In the genomic region with DNA sequence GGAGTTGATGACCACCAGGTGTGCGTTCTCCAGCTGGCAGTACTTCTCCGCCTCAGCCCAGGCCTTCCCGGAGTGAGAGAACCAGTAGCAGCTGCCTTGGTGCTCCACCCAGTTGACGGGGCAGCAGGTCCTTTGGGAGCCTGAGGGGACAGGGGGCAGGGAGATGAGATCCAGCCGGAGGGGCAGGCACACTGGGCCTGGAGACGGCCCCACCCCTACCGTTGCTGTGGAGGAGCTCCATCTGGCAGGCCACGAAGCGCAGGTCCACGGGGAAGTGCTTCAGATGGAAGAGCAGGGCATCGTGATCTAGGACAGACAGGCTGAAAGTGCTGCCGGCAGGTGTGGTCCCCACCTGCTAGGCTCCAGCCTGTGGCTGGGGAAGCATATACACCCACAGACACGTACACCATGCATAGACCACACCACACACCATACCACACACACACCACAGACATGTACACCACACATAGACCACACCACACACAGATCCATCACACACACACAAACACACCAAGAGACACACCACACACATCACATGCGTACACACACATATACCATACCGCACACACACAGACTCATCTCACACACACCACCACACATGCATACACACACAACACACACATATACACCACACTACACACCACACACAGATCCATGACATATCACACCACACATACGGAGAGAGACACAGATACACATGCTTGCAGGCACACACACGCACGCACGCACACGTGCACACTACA, we compare ENCODE assay signal across 17 cellular contexts. TPM values are rescaled to one million over a fixed set of nuclear protein-coding genes. Genes with fewer than 3 reads are reported as not detected.
DNase-seq lines count a peak whose midpoint lies in the region; ATAC-seq, FAIRE-seq and TF ChIP-seq lines count a peak whose summit lies in the region.
"Had no signal": no experiment of that assay in that cellular context is flagged by ENCODE, and none has a peak within 500 bp of the region (broad histone marks: within the 10 kb centered on the region; RNA-seq: fewer than 3 reads in every experiment).

No MANE protein-coding gene starts in this region.

- H2AFZ ChIP-seq in H1 (ENCODE audit: low read length), result no peak overlapping the region

- WGBS in H1 (ENCODE audit: extremely low coverage in 1 of 2, insufficient coverage in 1 of 2, insufficient read length in 1 of 2, insufficient replicate concordance in 2 of 2, low coverage in 1 of 2, low lambda C conversion rate in 2 of 2, missing lambda C conversion rate in 1 of 2), 2 experiments, result 89% methylated on average over 18 of the region's 20 CpGs; no CpG with 5 or more reads in 1 of the 2 experiments

- H3K23ac ChIP-seq in H1 (ENCODE audit: insufficient read length), result no peak overlapping the region

- no peak overlapping the region for H2BK120ac ChIP-seq in H1 (replicated peaks; ENCODE audit: low read depth, low read length)

- no peak for TF ChIP-seq CTCF in H1 (IDR thresholded peaks at IDR 0.05; ENCODE audit: control extremely low read depth in 1 of 3, insufficient read depth in 1 of 3, low read depth in 1 of 3, low read length in 3 of 3)
- TF ChIP-seq CTCF in breast epithelium (IDR thresholded peaks at IDR 0.05), result no peak

- peak overlapping the region; percentile 77; the same call in 1 of the 2 replicates for H2BK20ac ChIP-seq in H1 (ENCODE audit: low read length)

- H3K4me3 ChIP-seq in BLaER1 treated with 17β-estradiol and CSF1 and Interleukin-3, amounts not matched to agents 10 nM and 100 nM, result no peak overlapping the region
- no peak overlapping the region for H3K4me3 ChIP-seq in Jurkat, Clone E6-1 (ENCODE audit: low read length)
- H3K4me3 ChIP-seq in H1 (ENCODE audit: extremely low read depth in 1 of 4, insufficient read depth in 2 of 4, low read depth in 3 of 4, low read length in 4 of 4) (no peak overlapping the region), breast epithelium (no peak overlapping the region)
- H3K4me3 ChIP-seq: heart right ventricle, stomach had no signal

- no peak for FAIRE-seq in H1 (lab: Jason Lieb, UNC)
- FAIRE-seq: keratinocyte, urothelium cell line had no signal

- H4K91ac ChIP-seq in H1 (replicated peaks; ENCODE audit: insufficient read length, low read length), result peak overlapping the region; percentile 93

- no peak overlapping the region for H4K5ac ChIP-seq in H1 (ENCODE audit: insufficient read length, low read depth, low read length)

- H2BK15ac ChIP-seq in H1 (ENCODE audit: low read length), result peak overlapping the region; percentile 99

- peak overlapping the region; percentile 40 to 68 (median 55); a peak in 21 of 22 replicates for H3K4me2 ChIP-seq in BLaER1 treated with 17β-estradiol and CSF1 and Interleukin-3, amounts not matched to agents 10 nM and 100 nM
- H3K4me2 ChIP-seq in H1 (ENCODE audit: insufficient read depth in 1 of 2, low read depth in 2 of 2, low read length in 2 of 2), result no peak overlapping the region

- no peak overlapping the region for H3K18ac ChIP-seq in H1 (ENCODE audit: extremely low read depth, low read length)

- H2BK12ac ChIP-seq in H1 (ENCODE audit: low read depth, low read length), result peak overlapping the region; percentile 97; the same call in 1 of the 2 replicates

- in situ Hi-C loops in ACHN (cut with HindIII; ENCODE audit: low pct_ligation_motif_present, low pct_unique_long_range_greater_than_20kb, low sequenced_read_pairs), result no loop called here

- peak overlapping the region; percentile 30 for H3K56ac ChIP-seq in H1 (replicated peaks; ENCODE audit: insufficient read length, low read depth, low read length)

- H3K4ac ChIP-seq in H1 (replicated peaks; ENCODE audit: insufficient read length, low read depth, low read length), result peak overlapping the region; percentile 97

- intact Hi-C loops in breast epithelium (cut with DNase I; ENCODE audit: low total_unique reads), result no loop called here

- H2AK5ac ChIP-seq in H1 (ENCODE audit: low read depth, low read length), result 0 out of 2 replicates have a peak overlapping the region, but pooled peaks have one; percentile 33

- TF ChIP-seq POLR2A in H1 (IDR thresholded peaks at IDR 0.05; ENCODE audit: control extremely low read depth in 1 of 2, low read depth in 2 of 2, low read length in 2 of 2) (no peak), breast epithelium (IDR thresholded peaks at IDR 0.05) (no peak)

- no peaks in the 10 kb centered on the region for H4K20me1 ChIP-seq in BLaER1 treated with 17β-estradiol and CSF1 and Interleukin-3, amounts not matched to agents 10 nM and 100 nM
- peaks cover 0 to 4% of the 10 kb centered on the region in 2 experiments for H4K20me1 ChIP-seq in H1 (replicated peaks in 1 of 2; ENCODE audit: control insufficient read depth in 1 of 2, insufficient read depth in 2 of 2, low read length in 2 of 2)

- H3K79me1 ChIP-seq in H1 (ENCODE audit: low read depth, low read length), result no peaks in the 10 kb centered on the region

- no peak overlapping the region for H3K14ac ChIP-seq in H1 (ENCODE audit: insufficient read length)

- peak overlapping the region in 2 of 11 experiments; percentile 14 to 26; a peak in 1 of 22 replicates for H3K9ac ChIP-seq in BLaER1 treated with 17β-estradiol and CSF1 and Interleukin-3, amounts not matched to agents 10 nM and 100 nM
- no peak overlapping the region for H3K9ac ChIP-seq in H1 (replicated peaks in 1 of 4; ENCODE audit: extremely low read depth in 1 of 4, low read depth in 3 of 4, low read length in 3 of 4)

- CTCF ChIA-PET in H1 (lab: Charles Lee; ENCODE audit: partially characterized antibody), result interaction anchor here (0.9 to 1.6 kb wide), 3 partner anchors 11 to 62 kb away, joined by 3 to 7 read pairs (median 3); no protein-coding TSS in a partner anchor

- peak; percentile 9 for DNase-seq in Jurkat, Clone E6-1 (ENCODE audit: low read depth, low spot score)
- DNase-seq in NCI-H345 treated with DMSO at 0.1 percent for 48 hours (lab: John Stamatoyannopoulos, UW; ENCODE audit: unreplicated experiment) (peak; percentile 34), H1 (ENCODE audit: low read depth in 1 of 2, low spot score in 2 of 2) (no peak), ACHN (no peak), breast epithelium (ENCODE audit: low spot score in 2 of 2) (no peak), NCI-H2081 (lab: John Stamatoyannopoulos, UW) (no peak)
- DNase-seq: activated naive CD8-positive, alpha-beta T cell treated with anti-CD3 and anti-CD28 coated beads, Interleukin-2, amount 10 ng/mL, durations not matched to agents 7 days and 5 days; heart right ventricle; mesendoderm; MV-4-11; stomach had no signal

- peaks cover 0 to 39% (median 0%) of the 10 kb centered on the region in 11 experiments; a peak in 6 of 22 replicates for H3K36me3 ChIP-seq in BLaER1 treated with 17β-estradiol and CSF1 and Interleukin-3, amounts not matched to agents 10 nM and 100 nM
- no peaks in the 10 kb centered on the region for H3K36me3 ChIP-seq in H1 (ENCODE audit: control insufficient read depth in 2 of 4, insufficient read depth in 4 of 4, low read length in 3 of 4)
- no peaks in the 10 kb centered on the region for H3K36me3 ChIP-seq in breast epithelium
- H3K36me3 ChIP-seq: heart right ventricle, stomach had no signal

- no peak for TF ChIP-seq EP300 in H1 (IDR thresholded peaks at IDR 0.05; ENCODE audit: borderline replicate concordance in 1 of 2, low read depth in 2 of 2, low read length in 2 of 2)

- ATAC-seq in HG03097 (IDR thresholded peaks at IDR 0.05; ENCODE audit: low FRiP score, unreplicated experiment), result no peak

- no peak overlapping the region for H3K27ac ChIP-seq in BLaER1 treated with 17β-estradiol and CSF1 and Interleukin-3, amounts not matched to agents 10 nM and 100 nM
- H3K27ac ChIP-seq in H1 (ENCODE audit: low read depth, low read length) (no peak overlapping the region), breast epithelium (no peak overlapping the region)
- H3K27ac ChIP-seq: heart right ventricle, RWPE1, stomach had no signal

- POLR2A ChIA-PET in H1 (lab: Charles Lee; ENCODE audit: partially characterized antibody), result no interaction called here

- H3K4me1 ChIP-seq in BLaER1 treated with 17β-estradiol and CSF1 and Interleukin-3, amounts not matched to agents 10 nM and 100 nM, result peaks cover 17 to 52% (median 38%) of the 10 kb centered on the region in 10 experiments
- H3K4me1 ChIP-seq in H1 (replicated peaks in 1 of 4; ENCODE audit: control insufficient read depth in 3 of 4, insufficient read depth in 4 of 4, low read length in 3 of 4) (no peaks in the 10 kb centered on the region; a peak in 1 of 7 replicates), breast epithelium (no peaks in the 10 kb centered on the region)
- H3K4me1 ChIP-seq: stomach had no signal

- peaks cover 0 to 12% (median 0%) of the 10 kb centered on the region in 11 experiments; a peak in 3 of 22 replicates for H3K27me3 ChIP-seq in BLaER1 treated with 17β-estradiol and CSF1 and Interleukin-3, amounts not matched to agents 10 nM and 100 nM
- no peaks in the 10 kb centered on the region; a peak in 1 of 7 replicates for H3K27me3 ChIP-seq in H1 (replicated peaks in 1 of 4; ENCODE audit: control insufficient read depth in 3 of 4, extremely low read depth in 1 of 4, insufficient read depth in 3 of 4, low read length in 3 of 4)
- peaks cover 0 to 30% of the 10 kb centered on the region in 2 donors for H3K27me3 ChIP-seq in breast epithelium

- no peak for TF ChIP-seq RAD21 in H1 (IDR thresholded peaks at IDR 0.05 in 1 of 2, conservative IDR thresholded peaks at IDR 0.05 in 1 of 2; ENCODE audit: low read depth in 2 of 2, low read length in 2 of 2)

- peak overlapping the region; percentile 35; the same call in 1 of the 2 replicates for H2BK5ac ChIP-seq in H1 (ENCODE audit: low read depth, low read length)

- peaks cover 0 to 8% (median 0%) of the 10 kb centered on the region in 11 experiments; a peak in 2 of 22 replicates for H3K9me3 ChIP-seq in BLaER1 treated with 17β-estradiol and CSF1 and Interleukin-3, amounts not matched to agents 10 nM and 100 nM (replicated peaks in 1 of 11)
- H3K9me3 ChIP-seq in H1 (ENCODE audit: insufficient read depth in 2 of 2, low read depth in 1 of 2, low read length in 1 of 2) (no peaks in the 10 kb centered on the region), breast epithelium (no peaks in the 10 kb centered on the region)
- H3K9me3 ChIP-seq: heart right ventricle, stomach had no signal

- peaks cover 5% of the 10 kb centered on the region; the same call in 1 of the 2 replicates for H3K23me2 ChIP-seq in H1 (ENCODE audit: low read depth, low read length)

- peak overlapping the region; percentile 89 for H4K8ac ChIP-seq in H1 (ENCODE audit: extremely low read depth, insufficient read depth, low read length)

- no peaks in the 10 kb centered on the region for H3K79me2 ChIP-seq in H1 (ENCODE audit: control insufficient read depth in 1 of 2, insufficient read depth in 2 of 2, low read length in 2 of 2)

RNA-seq across cellular contexts. Expression of gene ASGR2, which starts 7.4 kb away (rescaled TPM):
- not detected for polyA plus RNA-seq in Jurkat, Clone E6-1 (2012; ENCODE audit: insufficient read depth, insufficient read length)
- not detected in 2 replicates for total RNA-seq in H1 (2021; fragmentation: NEBNext Ultra II Directional; extraction: Animal tissue kit (Norgen Biotek cat#: 25700))
- polyA plus RNA-seq in H1 (2011; rRNA removed), result 0.61 and 0.91 TPM in 2 replicates
- 0.49 TPM for polyA plus RNA-seq in H1 (2011; cell fraction: cytosol; rRNA removed)
- polyA plus RNA-seq in H1 (2011; cell fraction: nucleus; rRNA removed), result 0.51 TPM
- polyA plus RNA-seq in H1 (2012, experiment 1 of 2), result 0.52 to 0.74 TPM (median 0.57 TPM) in 3 of 4 replicates, not detected in the other
- not detected for polyA plus RNA-seq in H1 (2012, experiment 2 of 2)
- polyA plus RNA-seq in H1 (2013, experiment 1 of 2), result 0.20 TPM
- 0.11 TPM for polyA plus RNA-seq in H1 (2013, experiment 2 of 2)
- not detected in 2 replicates for polyA minus RNA-seq in H1 (2011; rRNA and poly(A)+ RNA removed)
- polyA minus RNA-seq in H1 (2011; cell fraction: cytosol; rRNA and poly(A)+ RNA removed), result not detected
- polyA minus RNA-seq in H1 (2011; cell fraction: nucleus; rRNA and poly(A)+ RNA removed), result not detected
- total RNA-seq in breast epithelium, result under 1 TPM; 0.33 to 0.96 (median 0.88) TPM
- total RNA-seq: activated naive CD8-positive, alpha-beta T cell treated with anti-CD3 and anti-CD28 coated beads, Interleukin-2, amount 10 ng/mL, durations not matched to agents 7 days and 5 days had no signal
- polyA plus RNA-seq: keratinocyte had no signal

RNA-seq across cellular contexts. Expression of gene CLEC10A, which starts 27.1 kb away (rescaled TPM):
- not detected for polyA plus RNA-seq in Jurkat, Clone E6-1 (2012; ENCODE audit: insufficient read depth, insufficient read length)
- not detected in 2 replicates for total RNA-seq in H1 (2021; fragmentation: NEBNext Ultra II Directional; extraction: Animal tissue kit (Norgen Biotek cat#: 25700))
- 0.17 TPM in 1 of 2 replicates, not detected in the other for polyA plus RNA-seq in H1 (2011; rRNA removed)
- polyA plus RNA-seq in H1 (2011; cell fraction: cytosol; rRNA removed), result not detected
- not detected for polyA plus RNA-seq in H1 (2011; cell fraction: nucleus; rRNA removed)
- not detected in 4 replicates for polyA plus RNA-seq in H1 (2012, experiment 1 of 2)
- polyA plus RNA-seq in H1 (2012, experiment 2 of 2), result not detected
- polyA plus RNA-seq in H1 (2013, experiment 1 of 2), result not detected
- not detected for polyA plus RNA-seq in H1 (2013, experiment 2 of 2)
- not detected in 2 replicates for polyA minus RNA-seq in H1 (2011; rRNA and poly(A)+ RNA removed)
- not detected for polyA minus RNA-seq in H1 (2011; cell fraction: cytosol; rRNA and poly(A)+ RNA removed)
- not detected for polyA minus RNA-seq in H1 (2011; cell fraction: nucleus; rRNA and poly(A)+ RNA removed)
- total RNA-seq in breast epithelium, result 10 to 100 TPM in 1 of 3 donors, 1 to 10 TPM in 2; 2.8 to 15.8 (median 2.9) TPM
- polyA plus RNA-seq: IgD-negative memory B cell, keratinocyte had no signal

Comparison
In these comparisons a context has a peak if more than half of its experiments do, and no peak if none do; other contexts are left out.
1. H3K4me2 ChIP-seq: peak in BLaER1 treated with 17β-estradiol and CSF1 and Interleukin-3, amounts not matched to agents 10 nM and 100 nM (11 of 11); none in H1 (0 of 2).
2. DNase-seq: peak in Jurkat, Clone E6-1 (single experiment) and NCI-H345 treated with DMSO at 0.1 percent for 48 hours (single experiment); none in H1 (0 of 2), ACHN (single experiment), breast epithelium (0 of 2) and NCI-H2081 (0 of 2).